Comparison of ENCODE assay signal across 8 cellular contexts in the genomic region with DNA sequence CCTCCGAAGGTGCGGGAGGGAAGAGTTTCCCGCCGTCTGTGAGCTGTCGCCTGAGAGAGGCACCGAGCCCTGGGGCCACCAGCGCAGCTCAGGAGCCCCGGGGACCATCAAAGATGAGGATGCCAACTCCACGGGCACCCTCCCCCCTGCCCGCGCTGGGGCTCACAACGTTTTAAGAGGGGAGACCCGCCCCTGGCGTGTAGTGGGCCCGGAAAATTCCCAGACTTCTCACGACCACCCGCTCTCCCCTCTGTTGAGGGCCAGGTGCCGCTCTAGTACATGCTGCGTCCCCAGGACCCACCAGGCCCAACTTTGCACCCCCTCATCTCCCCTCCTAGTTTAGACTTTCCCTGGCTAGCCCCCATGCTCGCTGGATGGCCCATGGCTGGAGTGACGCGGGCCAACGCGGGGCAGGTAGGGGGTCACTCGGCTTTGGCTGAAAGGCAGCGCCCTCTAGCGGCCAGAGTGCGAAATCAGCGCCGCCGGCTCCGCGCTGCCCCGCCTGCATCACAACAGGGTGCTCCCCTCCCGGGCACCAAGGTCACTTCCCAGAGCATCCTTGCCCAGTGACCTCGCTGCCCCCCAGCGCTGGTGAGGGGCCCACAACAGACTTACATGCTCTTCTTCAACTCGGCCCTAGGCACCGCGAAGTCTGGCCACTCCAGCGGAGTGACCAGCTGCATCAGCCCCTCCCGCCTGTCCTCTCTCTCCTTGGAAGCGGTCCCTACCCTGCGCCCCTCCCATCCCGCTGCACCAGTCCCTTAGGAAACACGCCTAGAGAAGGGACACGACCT. TPM values are rescaled to one million over a fixed set of nuclear protein-coding genes. Genes with fewer than 3 reads are reported as not detected.
DNase-seq lines count a peak whose midpoint lies in the region; ATAC-seq and TF ChIP-seq lines count a peak whose summit lies in the region.

No MANE protein-coding gene starts in this region.

- intact Hi-C loops in Panc1 (cut with micrococcal nuclease; ENCODE audit: unreplicated experiment) = no loop called here

- H3K27ac Mint-ChIP-seq in natural killer cell treated with Interleukin-12 subunit alpha and Interleukin-12 subunit beta and Interleukin-15 and Interleukin-18, amount 100 ng/mL, for 72 hours = peak overlapping the region; percentile 19 to 50

- H3K36me3 ChIP-seq in Panc1 (ENCODE audit: control insufficient read depth, insufficient read depth, low read length) = no peaks in the 10 kb centered on the region

- H3K9me3 Mint-ChIP-seq in natural killer cell treated with Interleukin-12 subunit alpha and Interleukin-12 subunit beta and Interleukin-15 and Interleukin-18, amount 100 ng/mL, for 72 hours = no peaks in the 10 kb centered on the region

- in situ Hi-C loops in Panc1 (cut with HindIII; ENCODE audit: low pct_unique_long_range_greater_than_20kb, low sequenced_read_pairs) = no loop called here

- CTCF ChIA-PET in Panc1 (lab: Charles Lee) = interaction anchor here (0.5 to 1.0 kb wide), 3 partner anchors 9 to 314 kb away, joined by 3 to 5 read pairs (median 5); no protein-coding TSS in a partner anchor

- H3K36me3 Mint-ChIP-seq in natural killer cell treated with Interleukin-12 subunit alpha and Interleukin-12 subunit beta and Interleukin-15 and Interleukin-18, amount 100 ng/mL, for 72 hours = no peaks in the 10 kb centered on the region

- H3K27me3 Mint-ChIP-seq in natural killer cell treated with Interleukin-12 subunit alpha and Interleukin-12 subunit beta and Interleukin-15 and Interleukin-18, amount 100 ng/mL, for 72 hours = peaks cover 0 to 2% of the 10 kb centered on the region in 2 donors

- no TSS peak for BruUV-seq in Panc1 (replicated peaks; lab: Mats Ljungman, UMichigan)

- peaks cover 48 to 50% of the 10 kb centered on the region in 2 donors for H3K4me1 Mint-ChIP-seq in natural killer cell treated with Interleukin-12 subunit alpha and Interleukin-12 subunit beta and Interleukin-15 and Interleukin-18, amount 100 ng/mL, for 72 hours (ENCODE audit: low read depth in 2 of 2)

- H3K9me3 ChIP-seq in Panc1 (ENCODE audit: control insufficient read depth, insufficient read depth, low read depth, low read length) = no peaks in the 10 kb centered on the region

- POLR2A ChIA-PET in Panc1 (lab: Charles Lee) = no interaction called here

- peak overlapping the region; percentile 55 for H3K27ac ChIP-seq in Panc1 (ENCODE audit: low read length)

- peak overlapping the region; percentile 24 to 53 for H3K4me3 ChIP-seq in Panc1 (ENCODE audit: low read depth in 2 of 2, low read length in 2 of 2)

- DNase-seq in NCI-H524 (lab: John Stamatoyannopoulos, UW) (peak; percentile 5 to 60), NCI-H524 treated with DMSO at 0.1 percent for 48 hours (lab: John Stamatoyannopoulos, UW) (no peak), Panc1 (ENCODE audit: low read depth, low spot score) (no peak), activated T-helper 1 cell treated with Interleukin-2 at 50 U/mL for 16 hours (ENCODE audit: low read depth) (peak; percentile 57), fibroblast of peridontal ligament (ENCODE audit: extremely low read depth) (peak; percentile 43)
- peak; percentile 84 for DNase-seq in natural killer cell treated with Interleukin-12 subunit alpha and Interleukin-12 subunit beta and Interleukin-15 and Interleukin-18, amount 100 ng/mL, for 72 hours (ENCODE audit: low spot score)
- peak; percentile 53 for DNase-seq in stimulated activated naive CD4-positive, alpha-beta T cell treated with Interleukin-2 at 50 U/mL for 16 hours (lab: John Stamatoyannopoulos, UW)

- H3K4me3 Mint-ChIP-seq in natural killer cell treated with Interleukin-12 subunit alpha and Interleukin-12 subunit beta and Interleukin-15 and Interleukin-18, amount 100 ng/mL, for 72 hours = peak overlapping the region; percentile 78

- ATAC-seq in HG03378 (IDR thresholded peaks at IDR 0.05; ENCODE audit: unreplicated experiment) = peak; percentile 54
- peak; percentile 96 for ATAC-seq in Panc1
- ATAC-seq in natural killer cell treated with Interleukin-12 subunit alpha and Interleukin-12 subunit beta and Interleukin-15 and Interleukin-18, amount 100 ng/mL, for 72 hours = peak; percentile 86 to 87

- no peaks in the 10 kb centered on the region for H3K27me3 ChIP-seq in Panc1 (ENCODE audit: control insufficient read depth, insufficient read depth, low read length)

- peaks cover 19% of the 10 kb centered on the region for H3K4me1 ChIP-seq in Panc1 (ENCODE audit: control insufficient read depth, insufficient read depth, low read length)

- peak; percentile 97 for TF ChIP-seq CTCF in Panc1 (IDR thresholded peaks at IDR 0.05)

RNA-seq across cellular contexts. Expression of a gene that starts 1.8 kb away (rescaled TPM):
- total RNA-seq in Panc1 (2021; ENCODE audit: unreplicated experiment) = not detected
- 0.16 TPM for polyA plus RNA-seq in Panc1 (2012; ENCODE audit: insufficient read length)
- under 1 TPM; 0.31 to 0.33 TPM for total RNA-seq in natural killer cell treated with Interleukin-12 subunit alpha and Interleukin-12 subunit beta and Interleukin-15 and Interleukin-18, amount 100 ng/mL, for 72 hours

RNA-seq across cellular contexts. Expression of a gene that starts 13.9 kb away (rescaled TPM):
- total RNA-seq in Panc1 (2021; ENCODE audit: unreplicated experiment) = 2.3 TPM
- 0.70 TPM for polyA plus RNA-seq in Panc1 (2012; ENCODE audit: insufficient read length)
- total RNA-seq in natural killer cell treated with Interleukin-12 subunit alpha and Interleukin-12 subunit beta and Interleukin-15 and Interleukin-18, amount 100 ng/mL, for 72 hours = under 1 TPM; 0.31 to 0.98 TPM

Comparison
In these comparisons a context has a peak if more than half of its experiments do, and no peak if none do; other contexts are left out.
1. DNase-seq: peak in NCI-H524 (2 of 2), activated T-helper 1 cell treated with Interleukin-2 at 50 U/mL for 16 hours (single experiment), fibroblast of peridontal ligament (single experiment), natural killer cell treated with Interleukin-12 subunit alpha and Interleukin-12 subunit beta and Interleukin-15 and Interleukin-18, amount 100 ng/mL, for 72 hours (single experiment) and stimulated activated naive CD4-positive, alpha-beta T cell treated with Interleukin-2 at 50 U/mL for 16 hours (single experiment); none in NCI-H524 treated with DMSO at 0.1 percent for 48 hours (single experiment) and Panc1 (single experiment).
2. Peak in every context shown above with its lines, with median percentiles within 50 percentile points of each other: ATAC-seq.